ENCODE assay signal across 8 cellular contexts in genomic region chr3:117019082-117019713, GRCh38.
DNase-seq lines count a peak whose midpoint lies in the region; ATAC-seq and TF ChIP-seq lines count a peak whose summit lies in the region.

No MANE protein-coding gene starts in this region.

- H3K27ac Mint-ChIP-seq in T-helper 17 cell: no peak overlapping the region
- H3K27ac Mint-ChIP-seq in naive B cell: peak overlapping the region in 1 of 6 donors; percentile 65

- H3K27me3 ChIP-seq in BE2C (no peaks in the 10 kb centered on the region), esophagus squamous epithelium (peaks cover 0 to 5% (median 0%) of the 10 kb centered on the region in 4 donors)

- H3K27me3 Mint-ChIP-seq in T-helper 17 cell (no peaks in the 10 kb centered on the region), naive B cell (peaks cover 6 to 20% (median 9%) of the 10 kb centered on the region in 3 donors)

- peak; percentile 95 for TF ChIP-seq CTCF in BE2C (IDR thresholded peaks at IDR 0.05; ENCODE audit: low read depth, low read length)
- peak; percentile 37 to 65 (median 50) for TF ChIP-seq CTCF in esophagus squamous epithelium (IDR thresholded peaks at IDR 0.05)

- DNase-seq in BE2C: peak; percentile 83
- peak; percentile 20 for DNase-seq in NCI-H1417 treated with DMSO at 0.1 percent for 48 hours (lab: John Stamatoyannopoulos, UW)
- DNase-seq in T-helper 17 cell: no peak
- DNase-seq in esophagus squamous epithelium (lab: John Stamatoyannopoulos, UW): no peak
- peak; percentile 14 for DNase-seq in naive B cell
- DNase-seq in central memory CD4-positive, alpha-beta T cell: no peak

- H3K9me3 Mint-ChIP-seq in naive B cell: no peaks in the 10 kb centered on the region

- TF ChIP-seq POLR2A in esophagus squamous epithelium (IDR thresholded peaks at IDR 0.05): no peak

- H3K36me3 Mint-ChIP-seq in T-helper 17 cell (ENCODE audit: low read depth): no peaks in the 10 kb centered on the region
- H3K36me3 Mint-ChIP-seq in naive B cell: no peaks in the 10 kb centered on the region

- no peak overlapping the region for H3K27ac ChIP-seq in esophagus squamous epithelium

- peaks cover 33% of the 10 kb centered on the region for H3K4me1 ChIP-seq in BE2C
- no peaks in the 10 kb centered on the region for H3K4me1 ChIP-seq in esophagus squamous epithelium

- no peaks in the 10 kb centered on the region for H3K4me1 Mint-ChIP-seq in T-helper 17 cell
- H3K4me1 Mint-ChIP-seq in naive B cell: peaks cover 4 to 8% (median 5%) of the 10 kb centered on the region in 3 donors

- WGBS in esophagus squamous epithelium, 2 donors: 17 to 25% methylated on average over 7 of the region's 7 CpGs

- ATAC-seq in GM18499 (IDR thresholded peaks at IDR 0.05; ENCODE audit: insufficient read depth, unreplicated experiment): peak; percentile 38
- ATAC-seq in HG02938 (IDR thresholded peaks at IDR 0.05; ENCODE audit: unreplicated experiment): peak; percentile 43
- ATAC-seq in T-helper 17 cell: peak; percentile 45
- ATAC-seq in naive B cell (ENCODE audit: low read depth in 2 of 2): peak; percentile 54 to 81

- intact Hi-C loops in esophagus squamous epithelium (cut with DNase I): no loop called here

- no peaks in the 10 kb centered on the region for H3K36me3 ChIP-seq in BE2C
- no peaks in the 10 kb centered on the region for H3K36me3 ChIP-seq in esophagus squamous epithelium

- H3K4me3 Mint-ChIP-seq in T-helper 17 cell (no peak overlapping the region), naive B cell (peak overlapping the region in 1 of 8 donors; percentile 9)

- H3K9me3 ChIP-seq in BE2C (no peaks in the 10 kb centered on the region), T-helper 17 cell (ENCODE audit: control insufficient read depth, low read length, poor library complexity, severe bottlenecking) (no peaks in the 10 kb centered on the region), esophagus squamous epithelium (no peaks in the 10 kb centered on the region)

- H3K4me3 ChIP-seq in BE2C (ENCODE audit: low read depth, low read length): peak overlapping the region; percentile 27
- H3K4me3 ChIP-seq in esophagus squamous epithelium: peak overlapping the region in 1 of 4 donors; percentile 26

Comparison
In these comparisons a context has a peak if more than half of its experiments do, and no peak if none do; other contexts are left out.
1. DNase-seq: peak in BE2C (single experiment), NCI-H1417 treated with DMSO at 0.1 percent for 48 hours (single experiment) and naive B cell (single experiment); none in T-helper 17 cell (0 of 3), esophagus squamous epithelium (single experiment) and central memory CD4-positive, alpha-beta T cell (single experiment).
2. Peak in every context shown above with its lines, with median percentiles within 50 percentile points of each other: ATAC-seq.